Comparison of ENCODE assay signal across 9 cellular contexts in the genomic region with DNA sequence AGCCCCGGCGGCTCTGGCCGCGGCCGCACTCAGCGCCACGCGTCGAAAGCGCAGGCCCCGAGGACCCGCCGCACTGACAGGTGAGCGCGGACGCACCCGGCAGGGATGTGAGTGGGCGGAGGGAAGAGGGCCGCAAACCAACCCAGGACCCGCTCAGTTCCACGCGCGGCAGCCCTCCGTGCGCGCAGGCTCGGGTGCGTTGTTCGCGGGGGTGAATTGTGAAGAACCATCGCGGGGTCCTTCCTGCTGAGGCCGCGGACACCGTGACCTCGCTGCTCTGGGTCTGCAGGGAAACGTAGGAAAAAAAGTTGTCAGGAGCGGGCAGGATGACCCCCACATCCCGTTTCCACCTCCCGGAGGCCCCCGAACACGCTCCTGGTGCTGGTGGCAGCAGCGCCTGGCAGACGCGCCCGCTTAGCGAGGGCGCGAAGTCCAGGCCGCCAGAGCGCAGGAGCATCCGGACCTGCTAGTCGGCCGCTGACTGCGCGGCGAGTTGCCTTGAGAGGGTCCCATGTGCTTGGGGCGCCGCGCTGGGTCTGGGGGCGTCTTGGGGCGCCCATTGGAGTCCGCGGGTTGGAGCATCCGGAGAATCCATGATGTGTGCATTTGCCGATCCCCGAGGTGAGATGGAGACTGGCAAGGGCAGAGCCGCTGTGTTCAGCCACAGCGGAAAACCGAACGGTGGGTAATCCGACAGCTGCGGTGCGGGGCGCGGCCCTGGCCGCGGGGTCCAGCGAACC. TPM values are rescaled to one million over a fixed set of nuclear protein-coding genes. Genes with fewer than 3 reads are reported as not detected.
A peak's percentile ranks its signal among the peaks of the same experiment; 100 is the strongest.
DNase-seq lines count a peak whose midpoint lies in the region; ATAC-seq and TF ChIP-seq lines count a peak whose summit lies in the region.
"Had no signal": no experiment of that assay in that cellular context is flagged by ENCODE, and none has a peak within 500 bp of the region (broad histone marks: within the 10 kb centered on the region; RNA-seq: fewer than 3 reads in every experiment).

No MANE protein-coding gene starts in this region.

- H3K9me2 ChIP-seq in PC-9 (ENCODE audit: insufficient read depth): no peaks in the 10 kb centered on the region

- H3K9me3 ChIP-seq in gastrocnemius medialis: no peaks in the 10 kb centered on the region
- no peaks in the 10 kb centered on the region for H3K9me3 ChIP-seq in PC-9 (ENCODE audit: insufficient read depth, low read depth)

- no peak overlapping the region for H3K4me2 ChIP-seq in PC-9

- in situ Hi-C loops in gastrocnemius medialis (cut with MboI; ENCODE audit: low sequenced_read_pairs in 4 of 4): no loop called here

- H3K36me3 Mint-ChIP-seq in T-helper 2 cell treated with Interferon-gamma antibody and Interleukin-4, amounts not matched to agents 5 μg/mL and 100 μg/mL, for 36 hours (ENCODE audit: low read depth): no peaks in the 10 kb centered on the region

- no peaks in the 10 kb centered on the region for H3K4me1 ChIP-seq in gastrocnemius medialis
- H3K4me1 ChIP-seq in PC-9 (replicated peaks; ENCODE audit: insufficient read depth): no peaks in the 10 kb centered on the region

- H3K4me3 ChIP-seq in gastrocnemius medialis (peak overlapping the region; percentile 5 to 40 (median 26)), PC-9 (no peak overlapping the region)

- H3K79me2 ChIP-seq in PC-9 (ENCODE audit: low read depth): no peaks in the 10 kb centered on the region

- no peaks in the 10 kb centered on the region for H3F3A ChIP-seq in PC-9 (ENCODE audit: insufficient read depth, low read depth)

- H4K20me1 ChIP-seq in PC-9 (ENCODE audit: insufficient read depth): no peaks in the 10 kb centered on the region

- ATAC-seq in gastrocnemius medialis: no peak
- ATAC-seq in GM19397 (IDR thresholded peaks at IDR 0.05; ENCODE audit: unreplicated experiment): no peak
- ATAC-seq in HG03108 (IDR thresholded peaks at IDR 0.05; ENCODE audit: unreplicated experiment): no peak

- H3K27me3 Mint-ChIP-seq in T-helper 2 cell treated with Interferon-gamma antibody and Interleukin-4, amounts not matched to agents 5 μg/mL and 100 μg/mL, for 36 hours (ENCODE audit: low read depth): peaks cover 89% of the 10 kb centered on the region

- H3K27me3 ChIP-seq in gastrocnemius medialis (peaks cover 51 to 67% (median 66%) of the 10 kb centered on the region in 3 donors), PC-9 (ENCODE audit: insufficient read depth, low read depth) (no peaks in the 10 kb centered on the region)

- POLR2A ChIA-PET in PC-9 (lab: Charles Lee; ENCODE audit: unreplicated experiment): no interaction called here

- no peaks in the 10 kb centered on the region for H3K9me3 Mint-ChIP-seq in T-helper 2 cell treated with Interferon-gamma antibody and Interleukin-4, amounts not matched to agents 5 μg/mL and 100 μg/mL, for 36 hours

- H3K27ac ChIP-seq in gastrocnemius medialis (no peak overlapping the region), PC-9 (no peak overlapping the region)

- TF ChIP-seq POLR2A in gastrocnemius medialis (IDR thresholded peaks at IDR 0.05): no peak

- H3K4me3 Mint-ChIP-seq in T-helper 2 cell treated with Interferon-gamma antibody and Interleukin-4, amounts not matched to agents 5 μg/mL and 100 μg/mL, for 36 hours: peak overlapping the region; percentile 19

- DNase-seq in GM03348 (ENCODE audit: low spot score) (peak; percentile 45), globus pallidus (ENCODE audit: low spot score) (peak; percentile 20), gastrocnemius medialis (no peak), PC-9 (no peak)
- DNase-seq in T-helper 2 cell treated with Interferon-gamma antibody and Interleukin-4, amounts not matched to agents 5 μg/mL and 100 μg/mL, for 36 hours (ENCODE audit: low spot score): no peak
- no peak for DNase-seq in activated naive CD4-positive, alpha-beta T cell treated with Interleukin-2 at 50 U/mL for 16 hours
- DNase-seq: OCI-M1 had no signal

- BruUV-seq in PC-9 (replicated peaks; lab: Mats Ljungman, UMichigan): no TSS peak

- no peak overlapping the region for H2AFZ ChIP-seq in PC-9

- H3K36me3 ChIP-seq in gastrocnemius medialis (no peaks in the 10 kb centered on the region), PC-9 (ENCODE audit: low read depth) (no peaks in the 10 kb centered on the region)

- H3K4me1 Mint-ChIP-seq in T-helper 2 cell treated with Interferon-gamma antibody and Interleukin-4, amounts not matched to agents 5 μg/mL and 100 μg/mL, for 36 hours (ENCODE audit: low read depth): peaks cover 18% of the 10 kb centered on the region

- intact Hi-C loops in gastrocnemius medialis (cut with DNase I; ENCODE audit: low total_unique reads) (no loop called here), PC-9 (cut with micrococcal nuclease; ENCODE audit: unreplicated experiment) (no loop called here)

- TF ChIP-seq CTCF in gastrocnemius medialis (IDR thresholded peaks at IDR 0.05 in 4 of 5, conservative IDR thresholded peaks at IDR 0.05 in 1 of 5) (no peak), PC-9 (conservative IDR thresholded peaks at IDR 0.05) (no peak)

- H3K27ac Mint-ChIP-seq in T-helper 2 cell treated with Interferon-gamma antibody and Interleukin-4, amounts not matched to agents 5 μg/mL and 100 μg/mL, for 36 hours: no peak overlapping the region

- CTCF ChIA-PET in PC-9 (lab: Charles Lee): no interaction called here

RNA-seq across cellular contexts. Expression of gene GREM1, which starts 0.4 kb away (rescaled TPM):
- total RNA-seq in gastrocnemius medialis (1 to 10 TPM in 1 of 4 donors, under 1 TPM in 2, not detected in 1; 0.31 to 1.0 (median 0.41) TPM), PC-9 (2021) (0.39 and 0.48 TPM in 2 replicates)

Comparison
In these comparisons a context has a peak if more than half of its experiments do, and no peak if none do; other contexts are left out.
1. DNase-seq: peak in GM03348 (single experiment) and globus pallidus (single experiment); none in T-helper 2 cell treated with Interferon-gamma antibody and Interleukin-4, amounts not matched to agents 5 μg/mL and 100 μg/mL, for 36 hours (single experiment), gastrocnemius medialis (0 of 2), activated naive CD4-positive, alpha-beta T cell treated with Interleukin-2 at 50 U/mL for 16 hours (single experiment) and PC-9 (0 of 2).